In the genomic region with DNA sequence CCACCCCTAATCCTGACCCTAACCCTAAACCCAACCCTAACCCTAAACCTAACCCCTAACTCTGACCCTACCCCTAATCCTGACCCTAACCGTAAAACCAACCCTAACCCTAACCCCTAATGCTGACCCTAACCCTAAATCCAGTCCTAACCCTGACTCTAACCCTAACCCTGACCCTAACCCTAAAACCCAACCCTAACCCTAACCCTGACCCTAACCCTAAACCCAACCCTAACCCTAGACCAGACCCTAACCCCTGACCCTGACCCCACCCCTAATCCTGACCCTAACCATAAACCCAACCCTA, we compare ENCODE assay signal across 8 cellular contexts. TPM values are rescaled to one million over a fixed set of nuclear protein-coding genes. Genes with fewer than 3 reads are reported as not detected.
A peak's percentile ranks its signal among the peaks of the same experiment; 100 is the strongest.
DNase-seq lines count a peak whose midpoint lies in the region; ATAC-seq and TF ChIP-seq lines count a peak whose summit lies in the region.

No MANE protein-coding gene starts in this region.

- 92% methylated on average over 1 of the region's 1 CpG for WGBS in right lobe of liver (ENCODE audit: insufficient coverage, low coverage, low lambda C conversion rate, missing lambda C conversion rate)
- 86% methylated on average over 1 of the region's 1 CpG for WGBS in suprapubic skin

- H3K4me1 ChIP-seq in ascending aorta, result peaks cover 6 to 13% of the 10 kb centered on the region in 2 donors
- peaks cover 0 to 5% (median 0%) of the 10 kb centered on the region in 4 donors for H3K4me1 ChIP-seq in right lobe of liver
- H3K4me1 ChIP-seq in suprapubic skin, result peaks cover 51% of the 10 kb centered on the region

- ATAC-seq in activated T-cell treated with anti-CD3 and anti-CD28 coated beads, Interleukin-2, amount 50 U/mL, for 72 hours (replicated peaks in 1 of 2), result no peak
- ATAC-seq in right lobe of liver (no peak), GM18498 (IDR thresholded peaks at IDR 0.05; ENCODE audit: unreplicated experiment) (no peak), GM19324 (IDR thresholded peaks at IDR 0.05; ENCODE audit: low FRiP score, unreplicated experiment) (no peak)

- no peaks in the 10 kb centered on the region for H3K9me3 Mint-ChIP-seq in activated T-cell treated with anti-CD3 and anti-CD28 coated beads, Interleukin-2, amount 50 U/mL, for 72 hours

- H3K36me3 Mint-ChIP-seq in activated T-cell treated with anti-CD3 and anti-CD28 coated beads, Interleukin-2, amount 50 U/mL, for 72 hours (ENCODE audit: insufficient read depth in 2 of 2), result no peaks in the 10 kb centered on the region

- no peaks in the 10 kb centered on the region for H3K27me3 Mint-ChIP-seq in activated T-cell treated with anti-CD3 and anti-CD28 coated beads, Interleukin-2, amount 50 U/mL, for 72 hours (ENCODE audit: low read depth)

- TF ChIP-seq EP300 in suprapubic skin (IDR thresholded peaks at IDR 0.05), result no peak

- H3K27me3 ChIP-seq in ascending aorta, result no peaks in the 10 kb centered on the region
- H3K27me3 ChIP-seq in right lobe of liver, result no peaks in the 10 kb centered on the region
- H3K27me3 ChIP-seq in suprapubic skin, result no peaks in the 10 kb centered on the region

- peak overlapping the region; percentile 75 to 100 for H3K4me3 ChIP-seq in ascending aorta
- peak overlapping the region in 2 of 3 donors; percentile 79 to 83 for H3K4me3 ChIP-seq in right lobe of liver
- peak overlapping the region; percentile 96 for H3K4me3 ChIP-seq in suprapubic skin

- peak overlapping the region; percentile 49 to 79 for H3K27ac ChIP-seq in ascending aorta
- H3K27ac ChIP-seq in right lobe of liver, result no peak overlapping the region
- H3K27ac ChIP-seq in suprapubic skin, result no peak overlapping the region

- intact Hi-C loops in ascending aorta (cut with DNase I) (loop anchor here (1.0 to 5.0 kb wide), 4 partner anchors 31 to 1302 kb away; partner anchors contain the start of genes ATP5ME, MYL5, NELFA and ZNF141), right lobe of liver (cut with DNase I) (no loop called here)

- peaks cover 17% of the 10 kb centered on the region for H3K4me1 Mint-ChIP-seq in activated T-cell treated with anti-CD3 and anti-CD28 coated beads, Interleukin-2, amount 50 U/mL, for 72 hours (ENCODE audit: low read depth)

- H3K9me3 ChIP-seq in ascending aorta (no peaks in the 10 kb centered on the region), right lobe of liver (no peaks in the 10 kb centered on the region), suprapubic skin (no peaks in the 10 kb centered on the region)

- H3K4me3 Mint-ChIP-seq in activated T-cell treated with anti-CD3 and anti-CD28 coated beads, Interleukin-2, amount 50 U/mL, for 72 hours, result peak overlapping the region; percentile 80 to 92

- TF ChIP-seq CTCF in ascending aorta (IDR thresholded peaks at IDR 0.05) (no peak), right lobe of liver (IDR thresholded peaks at IDR 0.05) (no peak), suprapubic skin (IDR thresholded peaks at IDR 0.05) (no peak)

- no peak for TF ChIP-seq POLR2A in right lobe of liver (IDR thresholded peaks at IDR 0.05)
- TF ChIP-seq POLR2A in suprapubic skin (IDR thresholded peaks at IDR 0.05), result no peak

- no peak for DNase-seq in activated T-cell treated with anti-CD3 and anti-CD28 coated beads, Interleukin-2, amount 50 U/mL, for 72 hours
- no peak for DNase-seq in activated T-cell treated with anti-CD3 and anti-CD28 coated beads, Interleukin-2, amount 50 U/mL, for 1 hour
- DNase-seq in ascending aorta (ENCODE audit: low spot score in 2 of 2) (no peak), right lobe of liver (no peak), suprapubic skin (ENCODE audit: low spot score in 2 of 2) (no peak)
- DNase-seq in activated CD8-positive, alpha-beta memory T cell treated with anti-CD3 and anti-CD28 coated beads for 24 hours, result no peak

- H3K36me3 ChIP-seq in ascending aorta, result no peaks in the 10 kb centered on the region
- no peaks in the 10 kb centered on the region for H3K36me3 ChIP-seq in right lobe of liver
- no peaks in the 10 kb centered on the region for H3K36me3 ChIP-seq in suprapubic skin

- H3K27ac Mint-ChIP-seq in activated T-cell treated with anti-CD3 and anti-CD28 coated beads, Interleukin-2, amount 50 U/mL, for 72 hours, result no peak overlapping the region

RNA-seq across cellular contexts. Expression of gene PCGF3, which starts 0.7 kb away (rescaled TPM):
- 10 to 100 TPM; 31.5 to 35.5 TPM for total RNA-seq in activated T-cell treated with anti-CD3 and anti-CD28 coated beads, Interleukin-2, amount 50 U/mL, for 72 hours
- total RNA-seq in ascending aorta (124 TPM), right lobe of liver (10 to 100 TPM; 13.0 to 23.5 (median 14.7) TPM), suprapubic skin (100 to 1,000 TPM in 1 of 4 donors, 10 to 100 TPM in 3; 59.7 to 152 (median 71.2) TPM)

RNA-seq across cellular contexts. Expression of gene SLC49A3, which starts 16.0 kb away (rescaled TPM):
- total RNA-seq in activated T-cell treated with anti-CD3 and anti-CD28 coated beads, Interleukin-2, amount 50 U/mL, for 72 hours, result under 1 TPM; 0.29 to 0.37 TPM
- total RNA-seq in ascending aorta (17.7 TPM), right lobe of liver (1 to 10 TPM; 2.9 to 9.0 (median 5.2) TPM), suprapubic skin (10 to 100 TPM in 3 of 4 donors, 1 to 10 TPM in 1; 8.9 to 21.1 (median 17.4) TPM)

RNA-seq across cellular contexts. Expression of gene MYL5, which starts 30.6 kb away (rescaled TPM):
- total RNA-seq in activated T-cell treated with anti-CD3 and anti-CD28 coated beads, Interleukin-2, amount 50 U/mL, for 72 hours, result 10 to 100 TPM; 21.3 TPM
- total RNA-seq in ascending aorta (1.1 TPM), right lobe of liver (1 to 10 TPM; 6.9 to 9.2 (median 8.4) TPM), suprapubic skin (10 to 100 TPM in 2 of 4 donors, 1 to 10 TPM in 2; 5.3 to 20.4 (median 10.5) TPM)

RNA-seq across cellular contexts. Expression of gene ATP5ME, which starts 30.8 kb away (rescaled TPM):
- 100 to 1,000 TPM; 108 to 125 TPM for total RNA-seq in activated T-cell treated with anti-CD3 and anti-CD28 coated beads, Interleukin-2, amount 50 U/mL, for 72 hours
- total RNA-seq in ascending aorta, result not detected
- total RNA-seq in right lobe of liver, result 100 to 1,000 TPM in 4 of 6 experiments, 10 to 100 TPM in 2; 78.2 to 225 (median 162) TPM
- 100 to 1,000 TPM in 2 of 4 donors, 10 to 100 TPM in 2; 60.2 to 167 (median 102) TPM for total RNA-seq in suprapubic skin

Comparison
In these comparisons a context has a peak if more than half of its experiments do, and no peak if none do; other contexts are left out.
1. H3K27ac ChIP-seq: peak in ascending aorta (2 of 2); none in right lobe of liver (0 of 3) and suprapubic skin (single experiment).
2. Peak in every context shown above with its lines, with median percentiles within 50 percentile points of each other: H3K4me3 ChIP-seq.